ENCODE assay signal across 1 cellular context in genomic region chr19:1112254-1113208, GRCh38.
TF ChIP-seq lines count a peak whose summit lies in the region.

No MANE protein-coding gene starts in this region.

TF ChIP-seq in K562, 482 proteins besides CTCF, POLR2A, EP300 and RAD21 (continued from another document and continues in another):
- peak; percentile 78 for TF ChIP-seq ZBTB33 (CRISPR knock-in tag; IDR thresholded peaks at IDR 0.05)
- TF ChIP-seq NR2F6 (CRISPR knock-in tag; IDR thresholded peaks at IDR 0.05), result peak; percentile 65; the same call in 1 of the 2 replicates
- TF ChIP-seq CEBPB (tag; IDR thresholded peaks at IDR 0.05), result no peak
- TF ChIP-seq BRD4 (IDR thresholded peaks at IDR 0.05), result peak; percentile 56; the same call in 1 of the 2 replicates
- TF ChIP-seq HMGN3 (IDR thresholded peaks at IDR 0.05; ENCODE audit: borderline replicate concordance, extremely low read depth, insufficient read length, low read depth, low read length), result peak; percentile 36
- peak; percentile 70; the same call in 1 of the 2 replicates for TF ChIP-seq ARID4B (CRISPR knock-in tag; IDR thresholded peaks at IDR 0.05)
- peak; percentile 68 for TF ChIP-seq MAX (CRISPR knock-in tag; IDR thresholded peaks at IDR 0.05)
- TF ChIP-seq CTBP1 (IDR thresholded peaks at IDR 0.05; ENCODE audit: borderline replicate concordance), result 0 out of 2 replicates have a peak, but pooled peaks have one; percentile 46
- TF ChIP-seq VEZF1 (CRISPR knock-in tag; IDR thresholded peaks at IDR 0.05), result peak; percentile 56
- TF ChIP-seq RBFOX2 (IDR thresholded peaks at IDR 0.05; ENCODE audit: low read depth, low read length), result peak; percentile 63
- TF ChIP-seq THAP12 (CRISPR knock-in tag; IDR thresholded peaks at IDR 0.05), result peak; percentile 45; the same call in 1 of the 2 replicates
- TF ChIP-seq RBM22 (IDR thresholded peaks at IDR 0.05; ENCODE audit: low read depth, low read length, poor library complexity, severe bottlenecking), result peak; percentile 77
- no peak for TF ChIP-seq ZBTB17 (CRISPR knock-in tag; IDR thresholded peaks at IDR 0.05)
- peak; percentile 75 for TF ChIP-seq MGA (IDR thresholded peaks at IDR 0.05)
- TF ChIP-seq E2F6 (IDR thresholded peaks at IDR 0.05; ENCODE audit: borderline replicate concordance in 1 of 2, extremely low read depth in 1 of 2, insufficient read depth in 1 of 2, insufficient read length in 1 of 2, low read depth in 1 of 2, low read length in 1 of 2, poor library complexity in 1 of 2, severe bottlenecking in 1 of 2), result peak; percentile 26 to 88
- no peak for TF ChIP-seq GTF2A2 (tag; IDR thresholded peaks at IDR 0.05)
- peak; percentile 58; the same call in 1 of the 2 replicates for TF ChIP-seq MBD1 (CRISPR knock-in tag; IDR thresholded peaks at IDR 0.05)
- TF ChIP-seq CXXC5 (CRISPR knock-in tag; IDR thresholded peaks at IDR 0.05), result peak; percentile 64
- peak; percentile 35; the same call in 1 of the 2 replicates for TF ChIP-seq PHF8 (IDR thresholded peaks at IDR 0.05; ENCODE audit: borderline replicate concordance, low read length)
- TF ChIP-seq CREB3 (tag; conservative IDR thresholded peaks at IDR 0.05; ENCODE audit: low read depth), result 0 out of 2 replicates have a peak, but pooled peaks have one; percentile 53
- TF ChIP-seq MAFG (tag; conservative IDR thresholded peaks at IDR 0.05), result no peak
- peak; percentile 74 for TF ChIP-seq L3MBTL2 (IDR thresholded peaks at IDR 0.05)
